ENCODE assay signal across 30 cellular contexts in the genomic region with DNA sequence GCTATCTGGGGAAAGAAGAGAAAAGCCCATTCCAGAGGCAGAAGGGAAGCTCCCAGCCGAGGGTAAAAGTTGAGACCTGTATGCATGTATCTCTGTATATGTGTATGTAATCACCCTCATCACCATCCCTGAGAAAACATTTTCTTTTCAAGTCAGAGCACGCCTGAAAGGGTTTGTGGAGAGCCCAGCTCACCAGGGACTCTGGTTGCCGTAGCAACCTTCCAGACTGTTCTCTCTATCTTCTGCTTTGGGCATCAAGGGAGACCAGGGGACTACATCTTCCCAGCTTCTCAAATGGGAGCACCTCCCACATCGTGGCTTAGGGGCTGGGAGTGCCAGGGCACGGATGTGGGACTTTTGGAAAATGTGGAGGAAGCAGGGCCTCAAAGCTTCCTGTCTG.
A peak's percentile ranks its signal among the peaks of the same experiment; 100 is the strongest.
DNase-seq lines count a peak whose midpoint lies in the region; ATAC-seq and FAIRE-seq lines count a peak whose summit lies in the region.
"Had no signal": no experiment of that assay in that cellular context is flagged by ENCODE, and none has a peak within 500 bp of the region (broad histone marks: within the 10 kb centered on the region; RNA-seq: fewer than 3 reads in every experiment).

No MANE protein-coding gene starts in this region.

- peak overlapping the region; percentile 9 for H3K4me3 ChIP-seq in endocrine pancreas (ENCODE audit: control insufficient read depth, insufficient read depth, low read length)
- H3K4me3 ChIP-seq: A549, coronary artery, esophagus squamous epithelium, hepatocyte, prostate gland, thyroid gland had no signal

- H3K36me3 Mint-ChIP-seq in activated CD4-positive, alpha-beta memory T cell treated with anti-CD3 and anti-CD28 coated beads for 36 hours, result no peaks in the 10 kb centered on the region
- H3K36me3 Mint-ChIP-seq: activated naive CD4-positive, alpha-beta T cell treated with anti-CD3 and anti-CD28 coated beads, Interleukin-2, amount 50 U/mL, for 24 hours had no signal

- POLR2A ChIA-PET in activated CD4-positive, alpha-beta memory T cell treated with anti-CD3 and anti-CD28 coated beads for 36 hours (lab: Charles Lee), result no interaction called here

- no peaks in the 10 kb centered on the region for H3K27me3 ChIP-seq in endocrine pancreas (ENCODE audit: control insufficient read depth, insufficient read depth, low read length)
- H3K27me3 ChIP-seq: thyroid gland had no signal

- peaks cover 22% of the 10 kb centered on the region for H3K4me1 Mint-ChIP-seq in activated CD4-positive, alpha-beta memory T cell treated with anti-CD3 and anti-CD28 coated beads for 36 hours (ENCODE audit: low read depth)

- peaks cover 13% of the 10 kb centered on the region for H3K27me3 Mint-ChIP-seq in activated CD4-positive, alpha-beta memory T cell treated with anti-CD3 and anti-CD28 coated beads for 36 hours

- no peak overlapping the region for H3K27ac Mint-ChIP-seq in activated CD4-positive, alpha-beta memory T cell treated with anti-CD3 and anti-CD28 coated beads for 36 hours
- H3K27ac Mint-ChIP-seq: activated CD8-positive, alpha-beta T cell treated with anti-CD3 and anti-CD28 coated beads, Interleukin-2, amount 10 ng/mL, durations not matched to agents 7 days and 5 days; activated naive CD4-positive, alpha-beta T cell treated with anti-CD3 and anti-CD28 coated beads, Interleukin-2, amount 50 U/mL, for 24 hours; activated T-helper 2 cell treated with anti-CD3 and anti-CD28 coated beads, Interferon-gamma antibody, Interleukin-2, Interleukin-4, amounts not matched to agents 10 μg/mL and 5 μg/mL and 100 μg/mL, durations not matched to agents 14 hours and 24 hours and 36 hours; B cell; effector memory CD8-positive, alpha-beta T cell; stimulated activated naive CD8-positive, alpha-beta T cell treated with anti-CD3 and anti-CD28 coated beads, Interleukin-15, amount 100 ng/mL, for 72 hours; T-helper 1 cell treated with Interleukin-12 subunit alpha and Interleukin-12 subunit beta and Interleukin-4 antibody, amounts not matched to agents 30 μg/mL and 1 μg/mL, for 36 hours had no signal

- DNase-seq in NCI-H748 (lab: John Stamatoyannopoulos, UW; ENCODE audit: unreplicated experiment) (peak; percentile 66), NCI-H748 treated with DMSO at 0.1 percent for 48 hours (lab: John Stamatoyannopoulos, UW) (no peak), NCI-H187 treated with DMSO at 0.1 percent for 48 hours (lab: John Stamatoyannopoulos, UW) (peak; percentile 24), urothelium cell line (ENCODE audit: low spot score) (no peak)
- DNase-seq in stimulated activated CD4-positive, alpha-beta T cell treated with anti-CD3 and anti-CD28 coated beads, Interleukin-4, amount 100 ng/mL, for 4 hours, result no peak
- no peak for DNase-seq in activated CD4-positive, alpha-beta memory T cell treated with anti-CD3 and anti-CD28 coated beads for 36 hours
- DNase-seq: activated CD4-positive, alpha-beta T cell treated with anti-CD3 and anti-CD28 coated beads for 1 hour; activated CD8-positive, alpha-beta T cell treated with anti-CD3 and anti-CD28 coated beads, Interleukin-2, amount 10 ng/mL, durations not matched to agents 7 days and 5 days; effector memory CD8-positive, alpha-beta T cell; esophagus squamous epithelium; H7; left cardiac atrium; NCI-H1694; NCI-H774; RPMI8226; stimulated activated naive CD8-positive, alpha-beta T cell treated with anti-CD3 and anti-CD28 coated beads, Interleukin-15, amount 100 ng/mL, for 72 hours; thyroid gland had no signal

- no peak for ATAC-seq in HG02981 (IDR thresholded peaks at IDR 0.05; ENCODE audit: unreplicated experiment)
- ATAC-seq: A549; activated CD8-positive, alpha-beta T cell treated with anti-CD3 and anti-CD28 coated beads, Interleukin-2, amount 10 ng/mL, durations not matched to agents 7 days and 5 days; effector memory CD8-positive, alpha-beta T cell; left cardiac atrium; stimulated activated naive CD8-positive, alpha-beta T cell treated with anti-CD3 and anti-CD28 coated beads, Interleukin-15, amount 100 ng/mL, for 72 hours had no signal

- H3K4me3 Mint-ChIP-seq in activated CD4-positive, alpha-beta memory T cell treated with anti-CD3 and anti-CD28 coated beads for 36 hours, result no peak overlapping the region
- H3K4me3 Mint-ChIP-seq: activated CD8-positive, alpha-beta T cell treated with anti-CD3 and anti-CD28 coated beads, Interleukin-2, amount 10 ng/mL, durations not matched to agents 7 days and 5 days; activated naive CD4-positive, alpha-beta T cell treated with anti-CD3 and anti-CD28 coated beads, Interleukin-2, amount 50 U/mL, for 24 hours; B cell; stimulated activated naive CD8-positive, alpha-beta T cell treated with anti-CD3 and anti-CD28 coated beads, Interleukin-15, amount 100 ng/mL, for 72 hours; T-helper 1 cell treated with Interleukin-12 subunit alpha and Interleukin-12 subunit beta and Interleukin-4 antibody, amounts not matched to agents 30 μg/mL and 1 μg/mL, for 36 hours had no signal

- H3K9ac ChIP-seq in endocrine pancreas (ENCODE audit: control insufficient read depth, insufficient read depth, low read length), result no peak overlapping the region

- FAIRE-seq in urothelium cell line (lab: Jason Lieb, UNC), result peak; percentile 32
- FAIRE-seq: A549, frontal cortex had no signal

- no peaks in the 10 kb centered on the region for H3K9me3 ChIP-seq in endocrine pancreas (ENCODE audit: control insufficient read depth, low read length)
- H3K9me3 ChIP-seq: A549, esophagus squamous epithelium, neutrophil, prostate gland, thyroid gland had no signal

- intact Hi-C loops in activated CD4-positive, alpha-beta memory T cell treated with anti-CD3 and anti-CD28 coated beads for 36 hours (cut with micrococcal nuclease), result no loop called here

- CTCF ChIA-PET in activated CD4-positive, alpha-beta memory T cell treated with anti-CD3 and anti-CD28 coated beads for 36 hours (lab: Charles Lee), result interaction anchor here (0.6 to 1.6 kb wide), 2 partner anchors 42 to 57 kb away, joined by 3 to 7 read pairs; no protein-coding TSS in a partner anchor

- H3K36me3 ChIP-seq in endocrine pancreas (ENCODE audit: control insufficient read depth, insufficient read depth, low read length), result no peaks in the 10 kb centered on the region
- H3K36me3 ChIP-seq: esophagus squamous epithelium, neutrophil, prostate gland, thyroid gland had no signal

- peaks cover 20% of the 10 kb centered on the region for H3K4me1 ChIP-seq in endocrine pancreas (ENCODE audit: control insufficient read depth, insufficient read depth, low read length)
- H3K4me1 ChIP-seq: A549 had no signal

- H3K9me3 Mint-ChIP-seq in activated CD4-positive, alpha-beta memory T cell treated with anti-CD3 and anti-CD28 coated beads for 36 hours, result no peaks in the 10 kb centered on the region
- H3K9me3 Mint-ChIP-seq: activated naive CD4-positive, alpha-beta T cell treated with anti-CD3 and anti-CD28 coated beads, Interleukin-2, amount 50 U/mL, for 24 hours; activated T-helper 2 cell treated with anti-CD3 and anti-CD28 coated beads, Interferon-gamma antibody, Interleukin-2, Interleukin-4, amounts not matched to agents 10 μg/mL and 5 μg/mL and 100 μg/mL, durations not matched to agents 14 hours and 24 hours and 36 hours; effector memory CD8-positive, alpha-beta T cell; IgD-negative memory B cell; stimulated activated naive CD8-positive, alpha-beta T cell treated with anti-CD3 and anti-CD28 coated beads, Interleukin-15, amount 100 ng/mL, for 72 hours; T-helper 1 cell treated with Interleukin-12 subunit alpha and Interleukin-12 subunit beta and Interleukin-4 antibody, amounts not matched to agents 30 μg/mL and 1 μg/mL, for 36 hours had no signal

Comparison
In these comparisons a context has a peak if more than half of its experiments do, and no peak if none do; other contexts are left out.
1. DNase-seq: peak in NCI-H748 (single experiment) and NCI-H187 treated with DMSO at 0.1 percent for 48 hours (single experiment); none in NCI-H748 treated with DMSO at 0.1 percent for 48 hours (single experiment), urothelium cell line (single experiment), stimulated activated CD4-positive, alpha-beta T cell treated with anti-CD3 and anti-CD28 coated beads, Interleukin-4, amount 100 ng/mL, for 4 hours (0 of 2) and activated CD4-positive, alpha-beta memory T cell treated with anti-CD3 and anti-CD28 coated beads for 36 hours (single experiment).